ENCODE assay signal across 15 cellular contexts in genomic region chr7:99973817-99974216, GRCh38. TPM values are rescaled to one million over a fixed set of nuclear protein-coding genes. Genes with fewer than 3 reads are reported as not detected.
"Had no signal": no experiment of that assay in that cellular context is flagged by ENCODE, and none has a peak within 500 bp of the region (broad histone marks: within the 10 kb centered on the region; RNA-seq: fewer than 3 reads in every experiment).

No MANE protein-coding gene starts in this region.

RNA-seq across cellular contexts. Expression of gene AZGP1, which starts 2.0 kb away (rescaled TPM):
- total RNA-seq: activated B cell treated with CpG ODN at 0.5 μM for 24 hours; activated CD4-positive, alpha-beta memory T cell treated with anti-CD3 and anti-CD28 coated beads for 36 hours; activated CD4-positive, alpha-beta T cell treated with anti-CD3 and anti-CD28 coated beads, Interleukin-2, amount 10 ng/mL, durations not matched to agents 24 days and 14 days; activated CD8-positive, alpha-beta memory T cell treated with anti-CD3 and anti-CD28 coated beads for 36 hours; activated CD8-positive, alpha-beta T cell treated with anti-CD3 and anti-CD28 coated beads for 36 hours; activated naive CD4-positive, alpha-beta T cell treated with anti-CD3 and anti-CD28 coated beads for 36 hours; activated naive CD8-positive, alpha-beta T cell treated with anti-CD3 and anti-CD28 coated beads for 36 hours; activated T-cell treated with anti-CD3 and anti-CD28 coated beads, Interleukin-2, amount 50 U/mL, for 72 hours; activated T-helper 1 cell treated with anti-CD3 and anti-CD28 coated beads, Interleukin-12 subunit alpha, Interleukin-12 subunit beta, Interleukin-2, Interleukin-4 antibody, amounts not matched to agents 30 ng/mL and 10 ng/mL and 1 ng/mL, durations not matched to agents 14 hours and 24 hours and 36 hours; astrocyte had no signal

RNA-seq across cellular contexts. Expression of gene GJC3, which starts 44.4 kb away (rescaled TPM):
- total RNA-seq: activated B cell treated with CpG ODN at 0.5 μM for 24 hours; activated CD4-positive, alpha-beta T cell treated with anti-CD3 and anti-CD28 coated beads, Interleukin-2, amount 10 ng/mL, durations not matched to agents 24 days and 14 days; activated T-helper 17 cell treated with anti-CD3 and anti-CD28 coated beads, Interleukin-2, amount 50 U/mL, for 72 hours; adrenal gland; astrocyte; body of pancreas; cardiac septum had no signal
- polyA plus RNA-seq: aorta had no signal
